Comparison of ENCODE assay signal across 26 cellular contexts in the genomic region with DNA sequence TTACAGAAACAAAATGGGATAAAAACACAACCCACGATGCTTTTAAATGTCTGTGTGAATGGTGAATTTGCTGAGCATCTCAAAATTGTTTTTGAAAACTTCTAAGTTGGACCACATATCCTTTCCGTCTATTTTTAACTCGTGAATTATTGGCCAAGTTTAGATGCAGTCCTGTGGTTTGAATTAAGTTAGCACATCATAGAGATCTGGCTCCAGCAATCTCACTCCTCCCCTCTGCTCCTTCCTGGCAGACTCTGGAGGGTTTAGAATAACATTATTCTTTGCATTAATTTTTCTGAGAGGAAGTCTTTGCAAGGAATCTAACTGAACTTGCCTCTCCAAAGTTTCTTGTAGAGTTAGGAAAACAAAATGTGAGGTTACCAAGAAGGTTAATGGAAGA. TPM values are rescaled to one million over a fixed set of nuclear protein-coding genes. Genes with fewer than 3 reads are reported as not detected.
DNase-seq lines count a peak whose midpoint lies in the region; ATAC-seq and TF ChIP-seq lines count a peak whose summit lies in the region.
"Had no signal": no experiment of that assay in that cellular context is flagged by ENCODE, and none has a peak within 500 bp of the region (broad histone marks: within the 10 kb centered on the region; RNA-seq: fewer than 3 reads in every experiment).

No MANE protein-coding gene starts in this region.

- DNase-seq in EH (ENCODE audit: low read depth) (peak; percentile 88), brain microvascular endothelial cell (peak; percentile 18), fibroblast of the conjunctiva (ENCODE audit: low read depth) (peak; percentile 79), stromal cell of bone marrow (ENCODE audit: low read depth) (peak; percentile 85), left ventricle myocardium inferior (no peak), SHP77 treated with DMSO at 0.1 percent for 48 hours (lab: John Stamatoyannopoulos, UW) (no peak)
- DNase-seq: activated naive CD4-positive, alpha-beta T cell treated with anti-CD3 and anti-CD28 coated beads for 36 hours; activated T-cell treated with anti-CD3 and anti-CD28 coated beads, Interleukin-2, amount 50 U/mL, for 48 hours; COR-L47; DMS79 treated with DMSO at 0.1 percent for 48 hours; effector memory CD4-positive, alpha-beta T cell; heart left ventricle; KG1; NCI-H1092; NCI-H187 treated with DMSO at 0.1 percent for 48 hours; NCI-H345; nephron progenitor cell; right lobe of liver; Right ventricle myocardium superior; T-cell had no signal

- H3K9me3 ChIP-seq in left ventricle myocardium inferior (replicated peaks) = no peaks in the 10 kb centered on the region
- H3K9me3 ChIP-seq: esophagus muscularis mucosa, right lobe of liver had no signal

- H3K36me3 ChIP-seq in brain microvascular endothelial cell (replicated peaks) (no peaks in the 10 kb centered on the region), left ventricle myocardium inferior (no peaks in the 10 kb centered on the region)
- H3K36me3 ChIP-seq: esophagus muscularis mucosa, heart left ventricle, right lobe of liver had no signal

- H3K27me3 ChIP-seq in brain microvascular endothelial cell (replicated peaks) (no peaks in the 10 kb centered on the region), left ventricle myocardium inferior (ENCODE audit: low read depth) (no peaks in the 10 kb centered on the region)
- H3K27me3 ChIP-seq: esophagus muscularis mucosa, heart left ventricle, right lobe of liver had no signal

- in situ Hi-C loops in brain microvascular endothelial cell (cut with HindIII; ENCODE audit: low pct_ligation_motif_present, low sequenced_read_pairs) = no loop called here

- H3K4me3 ChIP-seq in brain microvascular endothelial cell (ENCODE audit: low read depth, low read length) = no peak overlapping the region
- H3K4me3 ChIP-seq in left ventricle myocardium inferior = no peak overlapping the region
- H3K4me3 ChIP-seq: esophagus muscularis mucosa, heart left ventricle, right lobe of liver had no signal

- no peak overlapping the region for H3K27ac ChIP-seq in brain microvascular endothelial cell
- H3K27ac ChIP-seq in left ventricle myocardium inferior (replicated peaks) = no peak overlapping the region
- H3K27ac ChIP-seq: esophagus muscularis mucosa, right lobe of liver had no signal

- no peak for ATAC-seq in HG03565 (IDR thresholded peaks at IDR 0.05; ENCODE audit: unreplicated experiment)
- ATAC-seq: heart left ventricle, left lobe of liver, right lobe of liver, T-cell had no signal

- peaks cover 27% of the 10 kb centered on the region for H3K4me1 ChIP-seq in left ventricle myocardium inferior
- H3K4me1 ChIP-seq: esophagus muscularis mucosa, right lobe of liver had no signal

- intact Hi-C loops in left ventricle myocardium inferior (cut with micrococcal nuclease) = no loop called here

- TF ChIP-seq CTCF in brain microvascular endothelial cell (IDR thresholded peaks at IDR 0.05; ENCODE audit: low read depth, low read length, missing control alignments) = no peak
- no peak for TF ChIP-seq CTCF in left ventricle myocardium inferior (IDR thresholded peaks at IDR 0.05; ENCODE audit: borderline replicate concordance)

RNA-seq across cellular contexts. Expression of a gene that starts 14.5 kb away (rescaled TPM):
- 0.27 TPM for total RNA-seq in left ventricle myocardium inferior
- total RNA-seq: activated CD8-positive, alpha-beta memory T cell treated with anti-CD3 and anti-CD28 coated beads for 36 hours; HT1080; Right ventricle myocardium superior; urinary bladder had no signal

Comparison
In these comparisons a context has a peak if more than half of its experiments do, and no peak if none do; other contexts are left out.
1. DNase-seq: peak in EH (single experiment), brain microvascular endothelial cell (single experiment), fibroblast of the conjunctiva (single experiment) and stromal cell of bone marrow (single experiment); none in left ventricle myocardium inferior (single experiment) and SHP77 treated with DMSO at 0.1 percent for 48 hours (single experiment).